ENCODE assay signal across 8 cellular contexts in genomic region chr15:79924379-79924778, GRCh38. TPM values are rescaled to one million over a fixed set of nuclear protein-coding genes. Genes with fewer than 3 reads are reported as not detected.
DNase-seq lines count a peak whose midpoint lies in the region; ATAC-seq, FAIRE-seq and TF ChIP-seq lines count a peak whose summit lies in the region.

No MANE protein-coding gene starts in this region.

- peak overlapping the region; percentile 81 for H2AFZ ChIP-seq in PC-9

- H3K27me3 Mint-ChIP-seq in Caco-2 (ENCODE audit: insufficient read depth, unreplicated experiment): peaks cover 3% of the 10 kb centered on the region

- ATAC-seq in pancreas: no peak

- TF ChIP-seq CTCF in Caco-2 (IDR thresholded peaks at IDR 0.05; ENCODE audit: insufficient read depth in 1 of 2, low read depth in 1 of 2, low read length in 1 of 2, severe bottlenecking in 1 of 2, unreplicated experiment in 1 of 2) (no peak), PC-9 (conservative IDR thresholded peaks at IDR 0.05) (no peak), pancreas (IDR thresholded peaks at IDR 0.05) (no peak)

- H3K79me2 ChIP-seq in PC-9 (ENCODE audit: low read depth): peaks cover 27% of the 10 kb centered on the region

- H3K27ac ChIP-seq in PC-9 (peak overlapping the region; percentile 77; the same call in 1 of the 2 replicates), esophagus (ENCODE audit: low read depth in 2 of 2, low read length in 1 of 2) (peak overlapping the region; percentile 96 to 99), pancreas (peak overlapping the region; percentile 79 to 93 (median 88))

- no peak for FAIRE-seq in pancreas (lab: Jason Lieb, UNC)

- H3K9me2 ChIP-seq in PC-9 (ENCODE audit: insufficient read depth): no peaks in the 10 kb centered on the region

- DNase-seq in Caco-2 (no peak), PC-9 (no peak), pancreas (peak in 2 of 6 donors; percentile 31 to 32), NCI-H69 (lab: John Stamatoyannopoulos, UW) (no peak), medulla oblongata (ENCODE audit: extremely low spot score) (no peak), anterior cingulate cortex (lab: John Stamatoyannopoulos, UW) (no peak), HuH-7.5 (ENCODE audit: low spot score) (no peak)

- peak overlapping the region; percentile 74 for H3K4me2 ChIP-seq in PC-9

- H3K4me1 ChIP-seq in Caco-2 (0 out of 2 replicates have a peak, but pooled peaks cover 6% of the 10 kb centered on the region), PC-9 (replicated peaks; ENCODE audit: insufficient read depth) (0 out of 2 replicates have a peak, but pooled peaks cover 8% of the 10 kb centered on the region), esophagus (ENCODE audit: control insufficient read depth in 2 of 2, insufficient read depth in 2 of 2, low read length in 1 of 2) (peaks cover 0 to 3% of the 10 kb centered on the region in 2 donors), pancreas (peaks cover 0 to 4% (median 3%) of the 10 kb centered on the region in 3 donors)

- H3K9me3 Mint-ChIP-seq in Caco-2 (ENCODE audit: unreplicated experiment): peaks cover 19% of the 10 kb centered on the region

- 90 to 93% methylated on average over 24 of the region's 24 CpGs for WGBS in esophagus, 2 donors
- 84 to 89% methylated on average over 24 of the region's 24 CpGs for WGBS in pancreas, 2 donors

- CTCF ChIA-PET in Caco-2 (lab: Charles Lee): no interaction called here
- CTCF ChIA-PET in PC-9 (lab: Charles Lee): no interaction called here

- H3K27me3 ChIP-seq in Caco-2 (replicated peaks; ENCODE audit: control insufficient read depth, insufficient read depth, low read length) (no peaks in the 10 kb centered on the region), PC-9 (ENCODE audit: insufficient read depth, low read depth) (no peaks in the 10 kb centered on the region), esophagus (ENCODE audit: control insufficient read depth in 1 of 2, insufficient read depth in 2 of 2, low read length in 2 of 2) (no peaks in the 10 kb centered on the region), pancreas (no peaks in the 10 kb centered on the region)

- BruUV-seq in Caco-2 (replicated peaks; lab: Mats Ljungman, UMichigan): no TSS peak
- TSS peak; percentile 76 for BruUV-seq in PC-9 (replicated peaks; lab: Mats Ljungman, UMichigan)

- peak overlapping the region; percentile 94 for H3K4me3 ChIP-seq in Caco-2 (ENCODE audit: low read depth, low read length)
- H3K4me3 ChIP-seq in PC-9: peak overlapping the region; percentile 75
- H3K4me3 ChIP-seq in esophagus (ENCODE audit: low read depth in 1 of 2, low read length in 2 of 2): peak overlapping the region in 1 of 2 donors; percentile 68
- peak overlapping the region; percentile 66 to 93 (median 85) for H3K4me3 ChIP-seq in pancreas

- H3K36me3 ChIP-seq in Caco-2 (ENCODE audit: control insufficient read depth, insufficient read depth, low read length) (no peaks in the 10 kb centered on the region), PC-9 (ENCODE audit: low read depth) (peaks cover 9% of the 10 kb centered on the region), esophagus (ENCODE audit: control insufficient read depth in 2 of 2, insufficient read depth in 2 of 2, low read length in 1 of 2) (no peaks in the 10 kb centered on the region), pancreas (no peaks in the 10 kb centered on the region)

- peaks cover 8% of the 10 kb centered on the region for H3F3A ChIP-seq in PC-9 (ENCODE audit: insufficient read depth, low read depth)

- H3K27ac Mint-ChIP-seq in Caco-2 (ENCODE audit: unreplicated experiment): peak overlapping the region; percentile 91

- intact Hi-C loops in Caco-2 (cut with micrococcal nuclease; ENCODE audit: unreplicated experiment): loop anchor here (1.0 to 10.0 kb wide), 2 partner anchors 69 to 230 kb away; partner anchors contain the start of gene FAH
- intact Hi-C loops in PC-9 (cut with micrococcal nuclease; ENCODE audit: unreplicated experiment): no loop called here
- intact Hi-C loops in pancreas (cut with DNase I): no loop called here

- H3K36me3 Mint-ChIP-seq in Caco-2 (ENCODE audit: insufficient read depth, unreplicated experiment): peaks cover 49% of the 10 kb centered on the region

- H3K4me1 Mint-ChIP-seq in Caco-2 (ENCODE audit: low read depth, unreplicated experiment): no peaks in the 10 kb centered on the region

- no peaks in the 10 kb centered on the region for H4K20me1 ChIP-seq in PC-9 (ENCODE audit: insufficient read depth)

- POLR2A ChIA-PET in Caco-2 (lab: Charles Lee) (no interaction called here), PC-9 (lab: Charles Lee; ENCODE audit: unreplicated experiment) (no interaction called here)

- peak overlapping the region; percentile 83 for H3K4me3 Mint-ChIP-seq in Caco-2 (ENCODE audit: unreplicated experiment)

- H3K9me3 ChIP-seq in Caco-2 (peaks cover 13% of the 10 kb centered on the region), PC-9 (ENCODE audit: insufficient read depth, low read depth) (peaks cover 9% of the 10 kb centered on the region), esophagus (ENCODE audit: control insufficient read depth in 2 of 2, insufficient read depth in 1 of 2, low read depth in 1 of 2, low read length in 1 of 2) (peaks cover 6 to 8% of the 10 kb centered on the region in 2 donors), pancreas (no peaks in the 10 kb centered on the region)

RNA-seq across cellular contexts. Expression of gene MTHFS, which starts 27.6 kb away (rescaled TPM):
- total RNA-seq in Caco-2 (2022) (45.1 and 48.2 TPM in 2 replicates), PC-9 (2021) (27.1 and 33.6 TPM in 2 replicates), pancreas (10 to 100 TPM; 19.8 to 40.4 (median 27.1) TPM)
- polyA plus RNA-seq in esophagus (10 to 100 TPM; 17.1 to 32.8 TPM), pancreas (10 to 100 TPM; 49.1 to 53.1 TPM)

RNA-seq across cellular contexts. Expression of gene BCL2A1, which starts 46.6 kb away (rescaled TPM):
- total RNA-seq in Caco-2 (2022) (not detected in 2 replicates), PC-9 (2021) (not detected in 2 replicates), pancreas (1 to 10 TPM in 4 of 6 donors, under 1 TPM in 1, not detected in 1; 0.20 to 5.2 (median 1.4) TPM)
- polyA plus RNA-seq in esophagus (1 to 10 TPM in 1 of 2 donors, under 1 TPM in 1; 0.89 to 1.6 TPM), pancreas (under 1 TPM; 0.77 to 0.84 TPM)
